Comparison of ENCODE assay signal across 13 cellular contexts in the genomic region with DNA sequence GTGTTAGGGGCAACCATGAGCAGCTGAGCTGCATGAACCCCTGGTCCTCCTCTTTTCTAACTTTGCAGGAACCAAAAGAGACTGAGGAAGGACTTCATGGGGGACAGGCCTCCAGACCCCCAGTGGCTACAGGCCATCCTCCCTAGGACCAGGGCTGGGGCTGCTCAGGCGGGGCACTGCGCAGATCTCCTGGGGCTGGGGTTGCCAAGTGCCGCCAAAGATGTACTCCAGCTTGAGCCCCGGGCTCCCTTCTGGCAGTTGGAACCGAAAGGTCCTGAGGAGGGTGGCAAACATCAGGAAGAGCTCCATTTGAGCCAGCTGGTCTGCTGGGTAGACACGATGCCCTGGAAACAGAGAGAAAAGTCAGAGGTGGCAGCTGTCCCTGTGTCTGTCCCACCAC. TPM values are rescaled to one million over a fixed set of nuclear protein-coding genes. Genes with fewer than 3 reads are reported as not detected.
DNase-seq lines count a peak whose midpoint lies in the region; ATAC-seq and TF ChIP-seq lines count a peak whose summit lies in the region.
"Had no signal": no experiment of that assay in that cellular context is flagged by ENCODE, and none has a peak within 500 bp of the region (broad histone marks: within the 10 kb centered on the region; RNA-seq: fewer than 3 reads in every experiment).

No MANE protein-coding gene starts in this region.

- H3K9me3 ChIP-seq in DND-41 (ENCODE audit: insufficient read depth, low read length, severe bottlenecking), result no peaks in the 10 kb centered on the region
- H3K9me3 ChIP-seq in Karpas-422 (ENCODE audit: low read length), result no peaks in the 10 kb centered on the region
- H3K9me3 ChIP-seq in Panc1 (ENCODE audit: control insufficient read depth, insufficient read depth, low read depth, low read length), result no peaks in the 10 kb centered on the region
- H3K9me3 ChIP-seq: BE2C had no signal

- no peaks in the 10 kb centered on the region for H4K20me1 ChIP-seq in DND-41 (ENCODE audit: insufficient read depth, low read length)
- H4K20me1 ChIP-seq in Karpas-422 (ENCODE audit: insufficient read depth, low read depth, low read length), result peaks cover 4% of the 10 kb centered on the region; the same call in 1 of the 2 replicates

- H3K9me3 Mint-ChIP-seq in glutamatergic neuron (ENCODE audit: unreplicated experiment) (peaks cover 12% of the 10 kb centered on the region), Calu3 (ENCODE audit: low read depth, unreplicated experiment) (peaks cover 7% of the 10 kb centered on the region)

- H3K4me1 Mint-ChIP-seq in glutamatergic neuron (ENCODE audit: low read depth, unreplicated experiment) (peaks cover 26% of the 10 kb centered on the region), Calu3 (ENCODE audit: low read depth, unreplicated experiment) (peaks cover 10% of the 10 kb centered on the region)

- peak overlapping the region; percentile 5 for H3K4me3 Mint-ChIP-seq in glutamatergic neuron (ENCODE audit: unreplicated experiment)
- H3K4me3 Mint-ChIP-seq in Calu3 (ENCODE audit: low read depth, unreplicated experiment), result no peak overlapping the region
- H3K4me3 Mint-ChIP-seq: H9 had no signal

- H3K36me3 ChIP-seq in DND-41 (ENCODE audit: insufficient read depth, low read length) (no peaks in the 10 kb centered on the region), Karpas-422 (ENCODE audit: insufficient read depth, low read length) (no peaks in the 10 kb centered on the region), Panc1 (ENCODE audit: control insufficient read depth, insufficient read depth, low read length) (no peaks in the 10 kb centered on the region), brain microvascular endothelial cell (replicated peaks) (no peaks in the 10 kb centered on the region)
- H3K36me3 ChIP-seq: BE2C had no signal

- intact Hi-C loops in Panc1 (cut with micrococcal nuclease; ENCODE audit: unreplicated experiment), result loop anchor here (1.0 to 10.0 kb wide), 3 partner anchors 122 to 392 kb away; a partner anchor contains a TSS
- intact Hi-C loops in Calu3 (cut with micrococcal nuclease; ENCODE audit: unreplicated experiment), result loop anchor here (2.0 to 5.0 kb wide), 4 partner anchors 121 to 393 kb away; a partner anchor contains a TSS

- H3K4me3 ChIP-seq in DND-41 (ENCODE audit: low read depth in 1 of 2, low read length in 2 of 2) (no peak overlapping the region), Karpas-422 (ENCODE audit: low read length) (no peak overlapping the region), Panc1 (ENCODE audit: low read depth in 2 of 2, low read length in 2 of 2) (no peak overlapping the region), brain microvascular endothelial cell (ENCODE audit: low read depth, low read length) (no peak overlapping the region)

- peak overlapping the region; percentile 48 for H3K27ac Mint-ChIP-seq in glutamatergic neuron (ENCODE audit: unreplicated experiment)
- no peak overlapping the region for H3K27ac Mint-ChIP-seq in Calu3 (ENCODE audit: unreplicated experiment)
- H3K27ac Mint-ChIP-seq: H9 had no signal

- H3K4me2 ChIP-seq in DND-41 (ENCODE audit: insufficient read depth, low read length), result peak overlapping the region; percentile 34; the same call in 1 of the 2 replicates
- H3K4me2 ChIP-seq in Karpas-422 (ENCODE audit: low read depth, low read length, poor library complexity, severe bottlenecking), result peak overlapping the region; percentile 58

- in situ Hi-C loops in Panc1 (cut with HindIII; ENCODE audit: low pct_unique_long_range_greater_than_20kb, low sequenced_read_pairs), result no loop called here
- in situ Hi-C loops in brain microvascular endothelial cell (cut with HindIII; ENCODE audit: low pct_ligation_motif_present, low sequenced_read_pairs), result no loop called here

- H3K4me1 ChIP-seq in DND-41 (ENCODE audit: insufficient read depth, low read length) (peaks cover 5% of the 10 kb centered on the region), Karpas-422 (ENCODE audit: low read length) (peaks cover 10% of the 10 kb centered on the region), Panc1 (ENCODE audit: control insufficient read depth, insufficient read depth, low read length) (no peaks in the 10 kb centered on the region)
- H3K4me1 ChIP-seq: BE2C had no signal

- BruUV-seq in Panc1 (replicated peaks; lab: Mats Ljungman, UMichigan), result no TSS peak
- no TSS peak for BruUV-seq in Calu3 (replicated peaks; lab: Mats Ljungman, UMichigan)

- no peak overlapping the region for H3K27ac ChIP-seq in DND-41 (ENCODE audit: low read length)
- no peak overlapping the region for H3K27ac ChIP-seq in Karpas-422 (ENCODE audit: low read length)
- no peak overlapping the region for H3K27ac ChIP-seq in Panc1 (ENCODE audit: low read length)
- H3K27ac ChIP-seq in brain microvascular endothelial cell, result no peak overlapping the region
- H3K27ac ChIP-seq: RWPE1 had no signal

- H3K27me3 Mint-ChIP-seq in glutamatergic neuron (ENCODE audit: unreplicated experiment) (peaks cover 3% of the 10 kb centered on the region), Calu3 (ENCODE audit: unreplicated experiment) (peaks cover 29% of the 10 kb centered on the region)

- TF ChIP-seq CTCF in DND-41 (IDR thresholded peaks at IDR 0.05; ENCODE audit: borderline replicate concordance, extremely low read depth, low read length, poor library complexity, severe bottlenecking) (no peak), Panc1 (IDR thresholded peaks at IDR 0.05) (no peak), glutamatergic neuron (IDR thresholded peaks at IDR 0.05; ENCODE audit: partially characterized antibody, unreplicated experiment) (no peak), Calu3 (IDR thresholded peaks at IDR 0.05; ENCODE audit: unreplicated experiment) (no peak), brain microvascular endothelial cell (IDR thresholded peaks at IDR 0.05; ENCODE audit: low read depth, low read length, missing control alignments) (no peak)

- ATAC-seq in DND-41 (ENCODE audit: insufficient read depth, low read depth) (no peak), Panc1 (peak; percentile 8; the same call in 1 of the 2 replicates)

- H3K79me2 ChIP-seq in DND-41 (ENCODE audit: insufficient read depth, low read length) (no peaks in the 10 kb centered on the region), Karpas-422 (ENCODE audit: low read length) (no peaks in the 10 kb centered on the region)

- no peaks in the 10 kb centered on the region for H3K9me2 ChIP-seq in Karpas-422 (replicated peaks; ENCODE audit: insufficient read depth, low read length)

- CTCF ChIA-PET in Panc1 (lab: Charles Lee) (interaction anchor here (0.6 to 2.6 kb wide), 8 partner anchors 9 to 389 kb away, joined by 3 to 11 read pairs (median 3); a partner anchor contains a TSS), Calu3 (lab: Charles Lee) (interaction anchor here (0.6 to 2.3 kb wide), 15 partner anchors 8 to 393 kb away, joined by 3 to 39 read pairs (median 4); a partner anchor contains a TSS)

- H3K27me3 ChIP-seq in DND-41 (ENCODE audit: insufficient read depth, low read length, poor library complexity) (peaks cover 5% of the 10 kb centered on the region), Karpas-422 (ENCODE audit: low read length) (no peaks in the 10 kb centered on the region), Panc1 (ENCODE audit: control insufficient read depth, insufficient read depth, low read length) (no peaks in the 10 kb centered on the region), brain microvascular endothelial cell (replicated peaks) (no peaks in the 10 kb centered on the region)
- H3K27me3 ChIP-seq: BE2C had no signal

- H2AFZ ChIP-seq in DND-41 (ENCODE audit: low read depth, low read length) (no peak overlapping the region; the same call in 1 of the 2 replicates), Karpas-422 (ENCODE audit: low read length) (no peak overlapping the region)

- DNase-seq in DND-41, result no peak
- no peak for DNase-seq in Karpas-422
- DNase-seq in Panc1 (ENCODE audit: low read depth, low spot score), result no peak
- DNase-seq in glutamatergic neuron, result no peak
- DNase-seq in activated effector memory CD4-positive, alpha-beta T cell treated with anti-CD3 and anti-CD28 coated beads, Interleukin-2, amount 50 U/mL, for 16 hours, result no peak
- DNase-seq in Calu3, result no peak
- DNase-seq in dedifferentiated amniotic fluid mesenchymal stem cell (ENCODE audit: extremely low spot score), result no peak
- DNase-seq in brain microvascular endothelial cell, result no peak
- DNase-seq: H9; NCI-H1930; NK-92 treated with Interleukin-12 subunit alpha and Interleukin-12 subunit beta, amount 100 ng/mL, for 24 hours had no signal

- POLR2A ChIA-PET in Panc1 (lab: Charles Lee), result interaction anchor here (0.6 kb wide), 1 partner anchor 240 kb away, joined by 4 read pairs; no protein-coding TSS in a partner anchor

- H3K9ac ChIP-seq in DND-41 (ENCODE audit: low read depth, low read length) (no peak overlapping the region), Karpas-422 (ENCODE audit: low read length) (no peak overlapping the region)

- H3K36me3 Mint-ChIP-seq in glutamatergic neuron (ENCODE audit: unreplicated experiment) (no peaks in the 10 kb centered on the region), Calu3 (ENCODE audit: insufficient read depth, unreplicated experiment) (no peaks in the 10 kb centered on the region)

RNA-seq across cellular contexts. Expression of a gene that starts 11.1 kb away (rescaled TPM):
- total RNA-seq in Karpas-422 (2014; rRNA removed; shearing (Covaris generic); ENCODE audit: low replicate concordance), result 44.9 and 48.8 TPM in 2 replicates
- total RNA-seq in Panc1 (2021; ENCODE audit: unreplicated experiment), result 82.3 TPM
- 62.1 TPM for polyA plus RNA-seq in Panc1 (2012; ENCODE audit: insufficient read length)
- total RNA-seq in glutamatergic neuron (ENCODE audit: unreplicated experiment), result 58.5 TPM
- 80.4 and 84.3 TPM in 2 replicates for total RNA-seq in Calu3 (2022)
